In the genomic region with DNA sequence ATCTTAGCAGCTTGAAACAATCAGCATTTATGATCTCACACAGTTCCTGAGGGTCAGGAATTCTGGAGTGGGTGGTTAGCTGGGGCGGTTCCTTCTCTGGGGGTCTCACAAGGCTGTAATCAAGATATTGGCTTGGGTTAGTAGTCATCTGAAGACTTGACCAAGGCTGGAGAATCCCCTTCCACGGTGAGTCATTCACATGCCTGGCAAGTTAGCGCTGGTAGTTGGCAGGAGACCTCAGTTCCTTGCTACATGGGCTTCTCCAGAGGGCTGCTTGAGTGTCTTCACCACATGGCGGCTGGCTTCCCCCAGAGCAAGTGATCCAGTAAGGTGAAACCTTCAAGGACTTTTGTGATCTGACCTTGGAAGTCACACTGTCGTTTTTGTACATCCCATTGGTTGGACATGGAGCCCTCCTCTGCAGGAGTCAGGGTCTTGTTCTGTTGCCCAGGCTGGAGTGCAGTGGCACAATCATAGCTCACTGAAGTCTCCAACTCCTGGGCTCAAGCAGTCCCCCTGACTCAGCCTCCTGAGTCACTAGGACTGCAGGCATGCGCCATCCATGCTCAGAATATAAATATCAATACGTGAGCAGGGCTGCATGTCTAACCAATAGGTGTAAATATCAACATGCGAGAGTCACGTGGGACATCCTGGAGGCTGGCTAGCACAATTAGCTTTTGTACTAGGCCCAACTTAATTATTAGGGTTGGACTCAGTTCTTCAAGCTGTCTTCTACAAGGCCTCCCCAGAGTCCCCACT, we compare ENCODE assay signal across 12 cellular contexts. TPM values are rescaled to one million over a fixed set of nuclear protein-coding genes. Genes with fewer than 3 reads are reported as not detected.
A peak's percentile ranks its signal among the peaks of the same experiment; 100 is the strongest.
DNase-seq lines count a peak whose midpoint lies in the region; ATAC-seq, FAIRE-seq and TF ChIP-seq lines count a peak whose summit lies in the region.
"Had no signal": no experiment of that assay in that cellular context is flagged by ENCODE, and none has a peak within 500 bp of the region (broad histone marks: within the 10 kb centered on the region; RNA-seq: fewer than 3 reads in every experiment).

No MANE protein-coding gene starts in this region.

- no peak overlapping the region for H3K4me3 Mint-ChIP-seq in chondrocyte (ENCODE audit: unreplicated experiment)
- H3K4me3 Mint-ChIP-seq: activated CD8-positive, alpha-beta T cell treated with anti-CD3 and anti-CD28 coated beads for 36 hours had no signal

- no peak overlapping the region for H3K56ac ChIP-seq in H1 (replicated peaks; ENCODE audit: insufficient read length, low read depth, low read length)

- 0 out of 2 replicates have a peak overlapping the region, but pooled peaks have one; percentile 13 for H2AK5ac ChIP-seq in H1 (ENCODE audit: low read depth, low read length)

- H3K23me2 ChIP-seq in H1 (ENCODE audit: low read depth, low read length), result no peaks in the 10 kb centered on the region

- no peak for TF ChIP-seq EP300 in H1 (IDR thresholded peaks at IDR 0.05; ENCODE audit: borderline replicate concordance in 1 of 2, low read depth in 2 of 2, low read length in 2 of 2)

- H3K27ac ChIP-seq in Panc1 (ENCODE audit: low read length) (peak overlapping the region; percentile 25; the same call in 1 of the 2 replicates), H1 (ENCODE audit: low read depth, low read length) (no peak overlapping the region), osteoblast (ENCODE audit: low read depth, low read length) (peak overlapping the region; percentile 86)
- H3K27ac ChIP-seq: SJCRH30 had no signal

- no peaks in the 10 kb centered on the region for H3K79me1 ChIP-seq in H1 (ENCODE audit: low read depth, low read length)

- no peak overlapping the region for H4K5ac ChIP-seq in H1 (ENCODE audit: insufficient read length, low read depth, low read length)

- H3K4me3 ChIP-seq in Panc1 (ENCODE audit: low read depth in 2 of 2, low read length in 2 of 2) (no peak overlapping the region), H1 (ENCODE audit: extremely low read depth in 1 of 4, insufficient read depth in 2 of 4, low read depth in 3 of 4, low read length in 4 of 4) (no peak overlapping the region), osteoblast (ENCODE audit: insufficient read depth, low read length) (no peak overlapping the region)
- H3K4me3 ChIP-seq: SJCRH30 had no signal

- H3K9me3 ChIP-seq in Panc1 (ENCODE audit: control insufficient read depth, insufficient read depth, low read depth, low read length), result no peaks in the 10 kb centered on the region
- no peaks in the 10 kb centered on the region for H3K9me3 ChIP-seq in H1 (ENCODE audit: insufficient read depth in 2 of 2, low read depth in 1 of 2, low read length in 1 of 2)
- H3K9me3 ChIP-seq in osteoblast (ENCODE audit: low read depth, low read length), result no peaks in the 10 kb centered on the region
- H3K9me3 ChIP-seq: SJCRH30 had no signal

- no peak for TF ChIP-seq RAD21 in H1 (IDR thresholded peaks at IDR 0.05 in 1 of 2, conservative IDR thresholded peaks at IDR 0.05 in 1 of 2; ENCODE audit: low read depth in 2 of 2, low read length in 2 of 2)

- no peak overlapping the region for H3K23ac ChIP-seq in H1 (ENCODE audit: insufficient read length)

- H3K14ac ChIP-seq in H1 (ENCODE audit: insufficient read length), result no peak overlapping the region

- no peak overlapping the region for H2BK12ac ChIP-seq in H1 (ENCODE audit: low read depth, low read length)

- H3K4ac ChIP-seq in H1 (replicated peaks; ENCODE audit: insufficient read length, low read depth, low read length), result no peak overlapping the region

- H2BK5ac ChIP-seq in H1 (ENCODE audit: low read depth, low read length), result no peak overlapping the region

- H3K9ac ChIP-seq in H1 (replicated peaks in 1 of 4; ENCODE audit: extremely low read depth in 1 of 4, low read depth in 3 of 4, low read length in 3 of 4), result no peak overlapping the region

- no peaks in the 10 kb centered on the region for H4K20me1 ChIP-seq in H1 (replicated peaks in 1 of 2; ENCODE audit: control insufficient read depth in 1 of 2, insufficient read depth in 2 of 2, low read length in 2 of 2)
- H4K20me1 ChIP-seq in osteoblast (ENCODE audit: insufficient read depth, low read length), result no peaks in the 10 kb centered on the region

- H3K36me3 Mint-ChIP-seq in chondrocyte (ENCODE audit: low read depth), result no peaks in the 10 kb centered on the region

- H3K4me1 ChIP-seq in Panc1 (ENCODE audit: control insufficient read depth, insufficient read depth, low read length) (peaks cover 7% of the 10 kb centered on the region), H1 (replicated peaks in 1 of 4; ENCODE audit: control insufficient read depth in 3 of 4, insufficient read depth in 4 of 4, low read length in 3 of 4) (no peaks in the 10 kb centered on the region), osteoblast (ENCODE audit: insufficient read depth, low read length) (peaks cover 13% of the 10 kb centered on the region)
- H3K4me1 ChIP-seq: SJCRH30 had no signal

- ATAC-seq in Panc1 (peak; percentile 77), GM19397 (IDR thresholded peaks at IDR 0.05; ENCODE audit: unreplicated experiment) (no peak), HG02798 (IDR thresholded peaks at IDR 0.05; ENCODE audit: poor library complexity, unreplicated experiment) (no peak)
- ATAC-seq: activated CD8-positive, alpha-beta T cell treated with anti-CD3 and anti-CD28 coated beads for 36 hours had no signal

- peak; percentile 88 for DNase-seq in EH (ENCODE audit: low read depth)
- no peak for DNase-seq in Panc1 (ENCODE audit: low read depth, low spot score)
- DNase-seq in H1 (ENCODE audit: low read depth in 1 of 2, low spot score in 2 of 2), result no peak
- DNase-seq in osteoblast (ENCODE audit: insufficient read length, low spot score, missing footprints), result peak; percentile 90
- DNase-seq in RPMI8226, result no peak
- DNase-seq in chondrocyte (ENCODE audit: low spot score), result no peak
- DNase-seq: activated CD8-positive, alpha-beta T cell treated with anti-CD3 and anti-CD28 coated beads for 36 hours; glutamatergic neuron; NCI-H2081 treated with DMSO at 0.1 percent for 48 hours had no signal

- H3K27ac Mint-ChIP-seq in chondrocyte (ENCODE audit: unreplicated experiment), result no peak overlapping the region
- H3K27ac Mint-ChIP-seq: activated CD8-positive, alpha-beta T cell treated with anti-CD3 and anti-CD28 coated beads for 36 hours had no signal

- H2AFZ ChIP-seq in H1 (ENCODE audit: low read length) (no peak overlapping the region), osteoblast (ENCODE audit: low read length) (peak overlapping the region; percentile 64)

- WGBS in H1 (ENCODE audit: extremely low coverage in 1 of 2, insufficient coverage in 1 of 2, insufficient read length in 1 of 2, insufficient replicate concordance in 2 of 2, low coverage in 1 of 2, low lambda C conversion rate in 2 of 2, missing lambda C conversion rate in 1 of 2), 2 experiments, result 91% methylated on average over 9 of the region's 9 CpGs; no CpG with 5 or more reads in 1 of the 2 experiments

- no peaks in the 10 kb centered on the region for H3K4me1 Mint-ChIP-seq in chondrocyte (ENCODE audit: low read depth)

- no peak for FAIRE-seq in H1 (lab: Jason Lieb, UNC)

- no peaks in the 10 kb centered on the region for H3K27me3 Mint-ChIP-seq in chondrocyte (ENCODE audit: low read depth)
- H3K27me3 Mint-ChIP-seq: activated CD8-positive, alpha-beta T cell treated with anti-CD3 and anti-CD28 coated beads for 36 hours had no signal

- TF ChIP-seq CTCF in Panc1 (IDR thresholded peaks at IDR 0.05) (no peak), H1 (IDR thresholded peaks at IDR 0.05; ENCODE audit: control extremely low read depth in 1 of 3, insufficient read depth in 1 of 3, low read depth in 1 of 3, low read length in 3 of 3) (no peak), osteoblast (IDR thresholded peaks at IDR 0.05; ENCODE audit: extremely low read depth, low read depth, low read length) (no peak), chondrocyte (IDR thresholded peaks at IDR 0.05) (no peak)

- H3K9me3 Mint-ChIP-seq in chondrocyte (ENCODE audit: low read depth), result no peaks in the 10 kb centered on the region
- H3K9me3 Mint-ChIP-seq: activated CD8-positive, alpha-beta T cell treated with anti-CD3 and anti-CD28 coated beads for 36 hours had no signal

- no peak overlapping the region for H3K18ac ChIP-seq in H1 (ENCODE audit: extremely low read depth, low read length)

- intact Hi-C loops in Panc1 (cut with micrococcal nuclease; ENCODE audit: unreplicated experiment), result no loop called here

- H2BK15ac ChIP-seq in H1 (ENCODE audit: low read length), result no peak overlapping the region

- CTCF ChIA-PET in Panc1 (lab: Charles Lee), result interaction anchor here (0.6 kb wide), 1 partner anchor 117 kb away, joined by 3 read pairs; no protein-coding TSS in a partner anchor
- CTCF ChIA-PET in H1 (lab: Charles Lee; ENCODE audit: partially characterized antibody), result interaction anchor here (0.8 to 4.7 kb wide), 6 partner anchors 12 to 130 kb away, joined by 3 to 38 read pairs (median 10); no protein-coding TSS in a partner anchor

- POLR2A ChIA-PET in Panc1 (lab: Charles Lee) (interaction anchor here (0.7 kb wide), 1 partner anchor 17 kb away, joined by 5 read pairs; no protein-coding TSS in a partner anchor), H1 (lab: Charles Lee; ENCODE audit: partially characterized antibody) (interaction anchor here (0.7 to 3.2 kb wide), 5 partner anchors 8 to 34 kb away, joined by 3 to 11 read pairs (median 3); no protein-coding TSS in a partner anchor)

- H3K79me2 ChIP-seq in H1 (ENCODE audit: control insufficient read depth in 1 of 2, insufficient read depth in 2 of 2, low read length in 2 of 2) (no peaks in the 10 kb centered on the region), osteoblast (ENCODE audit: insufficient read depth, low read length) (no peaks in the 10 kb centered on the region)

- H4K91ac ChIP-seq in H1 (replicated peaks; ENCODE audit: insufficient read length, low read length), result no peak overlapping the region

- in situ Hi-C loops in Panc1 (cut with HindIII; ENCODE audit: low pct_unique_long_range_greater_than_20kb, low sequenced_read_pairs), result no loop called here

- TF ChIP-seq POLR2A in H1 (IDR thresholded peaks at IDR 0.05; ENCODE audit: control extremely low read depth in 1 of 2, low read depth in 2 of 2, low read length in 2 of 2), result no peak

- H4K8ac ChIP-seq in H1 (ENCODE audit: extremely low read depth, insufficient read depth, low read length), result no peak overlapping the region

- no peak overlapping the region for H2BK20ac ChIP-seq in H1 (ENCODE audit: low read length)

- no peaks in the 10 kb centered on the region for H3K27me3 ChIP-seq in Panc1 (ENCODE audit: control insufficient read depth, insufficient read depth, low read length)
- H3K27me3 ChIP-seq in H1 (replicated peaks in 1 of 4; ENCODE audit: control insufficient read depth in 3 of 4, extremely low read depth in 1 of 4, insufficient read depth in 3 of 4, low read length in 3 of 4), result no peaks in the 10 kb centered on the region
- no peaks in the 10 kb centered on the region for H3K27me3 ChIP-seq in osteoblast (ENCODE audit: insufficient read depth, low read length)
- H3K27me3 ChIP-seq: SJCRH30 had no signal

- H3K4me2 ChIP-seq in H1 (ENCODE audit: insufficient read depth in 1 of 2, low read depth in 2 of 2, low read length in 2 of 2) (no peak overlapping the region), osteoblast (ENCODE audit: insufficient read depth, low read length) (peak overlapping the region; percentile 40)

- BruUV-seq in Panc1 (replicated peaks; lab: Mats Ljungman, UMichigan), result no TSS peak

- H2BK120ac ChIP-seq in H1 (replicated peaks; ENCODE audit: low read depth, low read length), result no peak overlapping the region

- H3K36me3 ChIP-seq in Panc1 (ENCODE audit: control insufficient read depth, insufficient read depth, low read length) (no peaks in the 10 kb centered on the region), H1 (ENCODE audit: control insufficient read depth in 2 of 4, insufficient read depth in 4 of 4, low read length in 3 of 4) (no peaks in the 10 kb centered on the region), osteoblast (ENCODE audit: insufficient read depth, low read length) (no peaks in the 10 kb centered on the region)
- H3K36me3 ChIP-seq: SJCRH30 had no signal

RNA-seq across cellular contexts. Expression of gene NIPSNAP1, which starts 7.2 kb away (rescaled TPM):
- total RNA-seq in Panc1 (2021; ENCODE audit: unreplicated experiment), result 40.0 TPM
- 72.8 TPM for polyA plus RNA-seq in Panc1 (2012; ENCODE audit: insufficient read length)
- total RNA-seq in H1 (2021; fragmentation: NEBNext Ultra II Directional; extraction: Animal tissue kit (Norgen Biotek cat#: 25700)), result 165 and 167 TPM in 2 replicates
- polyA plus RNA-seq in H1 (2011; rRNA removed), result 128 and 133 TPM in 2 replicates
- polyA plus RNA-seq in H1 (2011; cell fraction: cytosol; rRNA removed), result 206 TPM
- polyA plus RNA-seq in H1 (2011; cell fraction: nucleus; rRNA removed), result 170 TPM
- 146 to 225 TPM (median 207 TPM) in 4 replicates for polyA plus RNA-seq in H1 (2012, experiment 1 of 2)
- polyA plus RNA-seq in H1 (2012, experiment 2 of 2), result 249 TPM
- 146 TPM for polyA plus RNA-seq in H1 (2013, experiment 1 of 2)
- polyA plus RNA-seq in H1 (2013, experiment 2 of 2), result 143 TPM
- 150 and 179 TPM in 2 replicates for polyA minus RNA-seq in H1 (2011; rRNA and poly(A)+ RNA removed)
- polyA minus RNA-seq in H1 (2011; cell fraction: cytosol; rRNA and poly(A)+ RNA removed), result 76.8 TPM
- polyA minus RNA-seq in H1 (2011; cell fraction: nucleus; rRNA and poly(A)+ RNA removed), result 75.6 TPM
- total RNA-seq in osteoblast, result 47.0 and 52.5 TPM in 2 replicates
- 33.4 to 40.8 TPM (median 35.3 TPM) in 3 replicates for total RNA-seq in chondrocyte

RNA-seq across cellular contexts. Expression of gene NF2, which starts 15.3 kb away (rescaled TPM):
- 190 TPM for total RNA-seq in Panc1 (2021; ENCODE audit: unreplicated experiment)
- polyA plus RNA-seq in Panc1 (2012; ENCODE audit: insufficient read length), result 34.0 TPM
- total RNA-seq in H1 (2021; fragmentation: NEBNext Ultra II Directional; extraction: Animal tissue kit (Norgen Biotek cat#: 25700)), result 53.6 and 54.9 TPM in 2 replicates
- polyA plus RNA-seq in H1 (2011; rRNA removed), result 17.6 and 18.3 TPM in 2 replicates
- 13.8 TPM for polyA plus RNA-seq in H1 (2011; cell fraction: cytosol; rRNA removed)
- polyA plus RNA-seq in H1 (2011; cell fraction: nucleus; rRNA removed), result 17.7 TPM
- polyA plus RNA-seq in H1 (2012, experiment 1 of 2), result 15.3 to 18.9 TPM (median 15.8 TPM) in 4 replicates
- polyA plus RNA-seq in H1 (2012, experiment 2 of 2), result 8.3 TPM
- polyA plus RNA-seq in H1 (2013, experiment 1 of 2), result 13.5 TPM
- 14.1 TPM for polyA plus RNA-seq in H1 (2013, experiment 2 of 2)
- polyA minus RNA-seq in H1 (2011; rRNA and poly(A)+ RNA removed), result 28.8 and 36.2 TPM in 2 replicates
- polyA minus RNA-seq in H1 (2011; cell fraction: cytosol; rRNA and poly(A)+ RNA removed), result 23.5 TPM
- polyA minus RNA-seq in H1 (2011; cell fraction: nucleus; rRNA and poly(A)+ RNA removed), result 22.7 TPM
- 72.7 and 84.0 TPM in 2 replicates for total RNA-seq in osteoblast
- 73.0 to 90.9 TPM (median 75.0 TPM) in 3 replicates for total RNA-seq in chondrocyte

RNA-seq across cellular contexts. Expression of gene THOC5, which starts 34.6 kb away (rescaled TPM):
- total RNA-seq in Panc1 (2021; ENCODE audit: unreplicated experiment) (74.4 TPM), osteoblast (63.7 and 64.8 TPM in 2 replicates), chondrocyte (40.0 to 45.1 TPM (median 42.9 TPM) in 3 replicates)
- 43.1 TPM for polyA plus RNA-seq in Panc1 (2012; ENCODE audit: insufficient read length)
- 61.5 and 65.7 TPM in 2 replicates for total RNA-seq in H1 (2021; fragmentation: NEBNext Ultra II Directional; extraction: Animal tissue kit (Norgen Biotek cat#: 25700))
- polyA plus RNA-seq in H1 (2011; rRNA removed), result 27.7 and 30.3 TPM in 2 replicates
- 37.9 TPM for polyA plus RNA-seq in H1 (2011; cell fraction: cytosol; rRNA removed)
- 55.6 TPM for polyA plus RNA-seq in H1 (2011; cell fraction: nucleus; rRNA removed)
- 30.9 to 46.1 TPM (median 37.8 TPM) in 4 replicates for polyA plus RNA-seq in H1 (2012, experiment 1 of 2)
- polyA plus RNA-seq in H1 (2012, experiment 2 of 2), result 25.7 TPM
- 21.0 TPM for polyA plus RNA-seq in H1 (2013, experiment 1 of 2)
- polyA plus RNA-seq in H1 (2013, experiment 2 of 2), result 21.9 TPM
- 80.8 and 82.5 TPM in 2 replicates for polyA minus RNA-seq in H1 (2011; rRNA and poly(A)+ RNA removed)
- polyA minus RNA-seq in H1 (2011; cell fraction: cytosol; rRNA and poly(A)+ RNA removed), result 54.2 TPM
- polyA minus RNA-seq in H1 (2011; cell fraction: nucleus; rRNA and poly(A)+ RNA removed), result 34.1 TPM

Comparison
In these comparisons a context has a peak if more than half of its experiments do, and no peak if none do; other contexts are left out.
1. DNase-seq: peak in EH (single experiment) and osteoblast (single experiment); none in Panc1 (single experiment), H1 (0 of 2), RPMI8226 (single experiment) and chondrocyte (single experiment).